8 cellular contexts compared by ENCODE assay signal in genomic region chr5:97183100-97183929, GRCh38. TPM values are rescaled to one million over a fixed set of nuclear protein-coding genes. Genes with fewer than 3 reads are reported as not detected.
DNase-seq lines count a peak whose midpoint lies in the region; TF ChIP-seq lines count a peak whose summit lies in the region.

Gene RIOK2, minus strand, starts transcription at chr5:97183247. Its CDS starts 56 bp downstream, at chr5:97183191.

- H3K9me3 ChIP-seq in SK-N-MC (ENCODE audit: low read depth, low read length), result no peaks in the 10 kb centered on the region

- H3K4me3 ChIP-seq in NB4 (ENCODE audit: low read depth, low read length) (peak within 1 kb of the TSS; percentile 99), SK-N-MC (peak within 1 kb of the TSS; percentile 90)

- H3K27ac ChIP-seq in SK-N-MC, result peak within 1 kb of the TSS; percentile 93

- peak; percentile 87 for DNase-seq in GM04503 (ENCODE audit: low read depth)
- DNase-seq in HFFc6, result peak; percentile 90
- DNase-seq in NB4 (ENCODE audit: low read depth), result peak; percentile 97
- peak; percentile 90 for DNase-seq in SK-N-MC (ENCODE audit: low read depth, low spot score)
- peak; percentile 94 for DNase-seq in activated naive CD4-positive, alpha-beta T cell treated with anti-CD3 and anti-CD28 coated beads, Interleukin-2, amount 10 ng/mL, durations not matched to agents 7 days and 5 days
- peak; percentile 89 for DNase-seq in germinal center (ENCODE audit: low spot score)
- DNase-seq in non-pigmented ciliary epithelial cell (ENCODE audit: low read depth), result peak; percentile 87
- peak; percentile 98 for DNase-seq in superior temporal gyrus (ENCODE audit: extremely low spot score)

- peak within 1 kb of the TSS; percentile 97 for H3K4me3 Mint-ChIP-seq in HFFc6
- H3K4me3 Mint-ChIP-seq in activated naive CD4-positive, alpha-beta T cell treated with anti-CD3 and anti-CD28 coated beads, Interleukin-2, amount 10 ng/mL, durations not matched to agents 7 days and 5 days, result peak within 1 kb of the TSS; percentile 89

- peaks cover 3% of the 10 kb centered on the region; the same call in 1 of the 2 replicates for H3K27me3 Mint-ChIP-seq in HFFc6 (ENCODE audit: insufficient read depth)
- peaks cover 1% of the 10 kb centered on the region for H3K27me3 Mint-ChIP-seq in activated naive CD4-positive, alpha-beta T cell treated with anti-CD3 and anti-CD28 coated beads, Interleukin-2, amount 10 ng/mL, durations not matched to agents 7 days and 5 days

- TF ChIP-seq POLR2A in NB4 (IDR thresholded peaks at IDR 0.05; ENCODE audit: extremely low read depth, insufficient read length), result peak; percentile 81

- peak within 1 kb of the TSS; percentile 87 for H3K9ac ChIP-seq in SK-N-MC (ENCODE audit: insufficient read length)

- H3K4me1 Mint-ChIP-seq in HFFc6 (ENCODE audit: low read depth), result peaks cover 38% of the 10 kb centered on the region
- H3K4me1 Mint-ChIP-seq in activated naive CD4-positive, alpha-beta T cell treated with anti-CD3 and anti-CD28 coated beads, Interleukin-2, amount 10 ng/mL, durations not matched to agents 7 days and 5 days, result peaks cover 32% of the 10 kb centered on the region

- TF ChIP-seq CTCF in HFFc6 (IDR thresholded peaks at IDR 0.05), result no peak
- no peak for TF ChIP-seq CTCF in NB4 (IDR thresholded peaks at IDR 0.05; ENCODE audit: low read depth, low read length)

- no peaks in the 10 kb centered on the region; the same call in 1 of the 2 replicates for H3K9me3 Mint-ChIP-seq in HFFc6
- peaks cover 5% of the 10 kb centered on the region for H3K9me3 Mint-ChIP-seq in activated naive CD4-positive, alpha-beta T cell treated with anti-CD3 and anti-CD28 coated beads, Interleukin-2, amount 10 ng/mL, durations not matched to agents 7 days and 5 days

- peak within 1 kb of the TSS; percentile 99 for H3K27ac Mint-ChIP-seq in HFFc6
- peak within 1 kb of the TSS; percentile 99 for H3K27ac Mint-ChIP-seq in activated naive CD4-positive, alpha-beta T cell treated with anti-CD3 and anti-CD28 coated beads, Interleukin-2, amount 10 ng/mL, durations not matched to agents 7 days and 5 days

- peaks cover 40% of the 10 kb centered on the region for H3K36me3 Mint-ChIP-seq in HFFc6 (ENCODE audit: low read depth)
- H3K36me3 Mint-ChIP-seq in activated naive CD4-positive, alpha-beta T cell treated with anti-CD3 and anti-CD28 coated beads, Interleukin-2, amount 10 ng/mL, durations not matched to agents 7 days and 5 days, result peaks cover 24% of the 10 kb centered on the region

- CTCF ChIA-PET in activated naive CD4-positive, alpha-beta T cell treated with anti-CD3 and anti-CD28 coated beads, Interleukin-2, amount 10 ng/mL, durations not matched to agents 7 days and 5 days (lab: Charles Lee), result interaction anchor here (0.5 to 2.2 kb wide), 2 partner anchors 15 to 519 kb away, joined by 3 to 4 read pairs; no protein-coding TSS in a partner anchor

- H3K36me3 ChIP-seq in SK-N-MC (ENCODE audit: insufficient read depth, low read length), result peaks cover 26% of the 10 kb centered on the region

RNA-seq across cellular contexts. Expression of gene RIOK2, which starts in this region (rescaled TPM):
- 10 to 100 TPM; 37.4 to 48.7 (median 42.0) TPM for total RNA-seq in HFFc6 (2021; fragmentation: NEBNext Ultra II Directional; extraction: Animal tissue kit (Norgen Biotek cat#: 25700))

Comparison
In these comparisons a context has a peak if more than half of its experiments do, and no peak if none do; other contexts are left out.
1. Peak in every context shown above with its lines: DNase-seq, H3K4me3 ChIP-seq and H3K27ac ChIP-seq.